ENCODE assay signal across 19 cellular contexts in genomic region chr5:179319123-179319522, GRCh38. TPM values are rescaled to one million over a fixed set of nuclear protein-coding genes. Genes with fewer than 3 reads are reported as not detected.
DNase-seq lines count a peak whose midpoint lies in the region; ATAC-seq and TF ChIP-seq lines count a peak whose summit lies in the region.
"Had no signal": no experiment of that assay in that cellular context is flagged by ENCODE, and none has a peak within 500 bp of the region (broad histone marks: within the 10 kb centered on the region; RNA-seq: fewer than 3 reads in every experiment).

No MANE protein-coding gene starts in this region.

- H2BK5ac ChIP-seq in IMR-90 (ENCODE audit: low read depth, low read length, poor library complexity, severe bottlenecking): no peak overlapping the region

- CTCF ChIA-PET in IMR-90 (lab: Yijun Ruan, JAX): no interaction called here

- 0 out of 2 replicates have a peak overlapping the region, but pooled peaks have one; percentile 0 for H2AK5ac ChIP-seq in IMR-90 (ENCODE audit: low read depth, low read length)

- peak overlapping the region; percentile 15 for H2AK9ac ChIP-seq in IMR-90 (replicated peaks; ENCODE audit: low read depth, low read length, poor library complexity)

- H3K79me1 ChIP-seq in IMR-90 (ENCODE audit: low read depth in 1 of 2, low read length in 2 of 2): peaks cover 22 to 92% of the 10 kb centered on the region in 2 experiments

- H2BK15ac ChIP-seq in IMR-90 (ENCODE audit: low read depth, low read length): no peak overlapping the region

- intact Hi-C loops in IMR-90 (cut with micrococcal nuclease): no loop called here

- no peak overlapping the region for H4K91ac ChIP-seq in IMR-90 (ENCODE audit: insufficient read depth, low read depth, low read length)

- no peak overlapping the region for H3K4me3 ChIP-seq in BLaER1 treated with 17β-estradiol and CSF1 and Interleukin-3, amounts not matched to agents 10 nM and 100 nM
- H3K4me3 ChIP-seq in IMR-90 (ENCODE audit: insufficient read depth, low read depth, low read length) (no peak overlapping the region), osteoblast (ENCODE audit: insufficient read depth, low read length) (no peak overlapping the region)
- H3K4me3 ChIP-seq: SJCRH30 had no signal

- WGBS in IMR-90 (ENCODE audit: extremely low coverage in 2 of 2, insufficient read length in 1 of 2), 2 experiments: 95% methylated on average over 6 of the region's 8 CpGs; no CpG with 5 or more reads in 1 of the 2 experiments

- ATAC-seq in IMR-90 (ENCODE audit: low read depth): no peak
- no peak for ATAC-seq in HG02588 (IDR thresholded peaks at IDR 0.05; ENCODE audit: unreplicated experiment)

- H3K4me3 Mint-ChIP-seq in glutamatergic neuron (ENCODE audit: unreplicated experiment) (peak overlapping the region; percentile 80), immature natural killer cell (no peak overlapping the region)
- H3K4me3 Mint-ChIP-seq: IgD-negative memory B cell had no signal

- no peak overlapping the region for H3K56ac ChIP-seq in IMR-90 (ENCODE audit: extremely low read depth, insufficient read depth, low read length)

- H2BK120ac ChIP-seq in IMR-90 (ENCODE audit: low read depth, low read length): no peak overlapping the region

- DNase-seq in IMR-90: no peak
- DNase-seq in glutamatergic neuron: peak; percentile 10
- DNase-seq in osteoblast (ENCODE audit: insufficient read length, low spot score, missing footprints): peak; percentile 13
- DNase-seq in immature natural killer cell: no peak
- no peak for DNase-seq in stimulated activated CD4-positive, alpha-beta T cell treated with anti-CD3 and anti-CD28 coated beads, Interleukin-1b, Interleukin-23, amount 100 ng/mL, for 48 hours
- DNase-seq in nucleus accumbens (lab: John Stamatoyannopoulos, UW): no peak
- DNase-seq: COR-L47, GF-D8, NCI-H1105 treated with DMSO at 0.1 percent for 48 hours, NCI-H1694 treated with DMSO at 0.1 percent for 48 hours, NCI-H2107, NCI-H446, NCI-H69, OCI-M1, RPMI8226, SJCRH30 had no signal

- H3K4me1 ChIP-seq in BLaER1 treated with 17β-estradiol and CSF1 and Interleukin-3, amounts not matched to agents 10 nM and 100 nM: peaks cover 6 to 37% (median 29%) of the 10 kb centered on the region in 10 experiments
- H3K4me1 ChIP-seq in IMR-90 (ENCODE audit: control insufficient read depth, insufficient read depth, low read length) (peaks cover 21% of the 10 kb centered on the region), osteoblast (ENCODE audit: insufficient read depth, low read length) (peaks cover 56% of the 10 kb centered on the region)
- H3K4me1 ChIP-seq: SJCRH30 had no signal

- no peak overlapping the region for H4K5ac ChIP-seq in IMR-90 (ENCODE audit: low read depth, low read length)

- TF ChIP-seq RAD21 in IMR-90 (IDR thresholded peaks at IDR 0.05; ENCODE audit: low read length): no peak

- H3K9me3 ChIP-seq in BLaER1 treated with 17β-estradiol and CSF1 and Interleukin-3, amounts not matched to agents 10 nM and 100 nM (replicated peaks in 1 of 11): peaks cover 0 to 6% (median 0%) of the 10 kb centered on the region in 11 experiments; a peak in 3 of 22 replicates
- H3K9me3 ChIP-seq in IMR-90 (ENCODE audit: control insufficient read depth, insufficient read depth, low read length) (no peaks in the 10 kb centered on the region; the same call in 1 of the 2 replicates), osteoblast (ENCODE audit: low read depth, low read length) (no peaks in the 10 kb centered on the region)
- H3K9me3 ChIP-seq: SJCRH30 had no signal

- H2BK20ac ChIP-seq in IMR-90 (ENCODE audit: low read depth, low read length): no peak overlapping the region

- POLR2A ChIA-PET in IMR-90 (lab: Charles Lee; ENCODE audit: unreplicated experiment): no interaction called here

- H3K9ac ChIP-seq in BLaER1 treated with 17β-estradiol and CSF1 and Interleukin-3, amounts not matched to agents 10 nM and 100 nM: no peak overlapping the region
- no peak overlapping the region for H3K9ac ChIP-seq in IMR-90 (ENCODE audit: low read depth, low read length)

- H3K4ac ChIP-seq in IMR-90 (ENCODE audit: low read depth, low read length): no peak overlapping the region; the same call in 1 of the 2 replicates

- peaks cover 0 to 38% (median 0%) of the 10 kb centered on the region in 11 experiments; a peak in 5 of 22 replicates for H4K20me1 ChIP-seq in BLaER1 treated with 17β-estradiol and CSF1 and Interleukin-3, amounts not matched to agents 10 nM and 100 nM
- H4K20me1 ChIP-seq in IMR-90 (ENCODE audit: insufficient read depth, low read length) (peaks cover 22% of the 10 kb centered on the region), osteoblast (ENCODE audit: insufficient read depth, low read length) (peaks cover 16% of the 10 kb centered on the region)

- H3K9me1 ChIP-seq in IMR-90 (ENCODE audit: insufficient read depth, low read length): peaks cover 39% of the 10 kb centered on the region

- H3K14ac ChIP-seq in IMR-90 (replicated peaks; ENCODE audit: low read depth, low read length): no peak overlapping the region; the same call in 1 of the 2 replicates

- H3K79me2 ChIP-seq in osteoblast (ENCODE audit: insufficient read depth, low read length): peaks cover 99% of the 10 kb centered on the region

- no peaks in the 10 kb centered on the region for H3K36me3 ChIP-seq in BLaER1 treated with 17β-estradiol and CSF1 and Interleukin-3, amounts not matched to agents 10 nM and 100 nM
- H3K36me3 ChIP-seq in IMR-90 (ENCODE audit: control insufficient read depth, insufficient read depth, low read length) (no peaks in the 10 kb centered on the region; the same call in 1 of the 2 replicates), osteoblast (ENCODE audit: insufficient read depth, low read length) (peaks cover 12% of the 10 kb centered on the region)
- H3K36me3 ChIP-seq: SJCRH30 had no signal

- H3K4me2 ChIP-seq in BLaER1 treated with 17β-estradiol and CSF1 and Interleukin-3, amounts not matched to agents 10 nM and 100 nM: peak overlapping the region in 6 of 11 experiments; percentile 12 to 54 (median 40); a peak in 8 of 22 replicates
- H3K4me2 ChIP-seq in IMR-90 (ENCODE audit: low read depth, low read length) (no peak overlapping the region), osteoblast (ENCODE audit: insufficient read depth, low read length) (peak overlapping the region; percentile 35)

- TF ChIP-seq CTCF in IMR-90 (conservative IDR thresholded peaks at IDR 0.05; ENCODE audit: low read depth, low read length) (no peak), glutamatergic neuron (IDR thresholded peaks at IDR 0.05; ENCODE audit: partially characterized antibody, unreplicated experiment) (no peak), osteoblast (IDR thresholded peaks at IDR 0.05; ENCODE audit: extremely low read depth, low read depth, low read length) (no peak)

- no peak overlapping the region for H3K18ac ChIP-seq in IMR-90 (ENCODE audit: low read depth, low read length)

- peak overlapping the region; percentile 23 for H3K23ac ChIP-seq in IMR-90 (ENCODE audit: low read depth, low read length)

- dilution Hi-C loops in IMR-90 (cut with HindIII; ENCODE audit: low sequenced_read_pairs, unreplicated experiment): no loop called here

- no peak overlapping the region for H4K8ac ChIP-seq in IMR-90 (ENCODE audit: low read depth in 2 of 2, low read length in 2 of 2)

- H2AFZ ChIP-seq in IMR-90 (replicated peaks; ENCODE audit: low read length, poor library complexity): no peak overlapping the region
- no peak overlapping the region for H2AFZ ChIP-seq in osteoblast (ENCODE audit: low read length)

- H3K4me1 Mint-ChIP-seq in glutamatergic neuron (ENCODE audit: low read depth, unreplicated experiment): peaks cover 52% of the 10 kb centered on the region
- peaks cover 0 to 4% of the 10 kb centered on the region in 2 donors for H3K4me1 Mint-ChIP-seq in immature natural killer cell
- H3K4me1 Mint-ChIP-seq: IgD-negative memory B cell had no signal

- no peak for TF ChIP-seq POLR2A in IMR-90 (IDR thresholded peaks at IDR 0.05; ENCODE audit: low read depth, low read length)

- H3K36me3 Mint-ChIP-seq in glutamatergic neuron (ENCODE audit: unreplicated experiment): peaks cover 8% of the 10 kb centered on the region
- no peaks in the 10 kb centered on the region for H3K36me3 Mint-ChIP-seq in immature natural killer cell

- H3K27ac ChIP-seq in BLaER1 treated with 17β-estradiol and CSF1 and Interleukin-3, amounts not matched to agents 10 nM and 100 nM: no peak overlapping the region
- H3K27ac ChIP-seq in IMR-90 (ENCODE audit: insufficient read depth, low read length): no peak overlapping the region
- peak overlapping the region; percentile 91 for H3K27ac ChIP-seq in osteoblast (ENCODE audit: low read depth, low read length)
- H3K27ac ChIP-seq: SJCRH30 had no signal

- H3K27me3 Mint-ChIP-seq in glutamatergic neuron (ENCODE audit: unreplicated experiment): peaks cover 19% of the 10 kb centered on the region
- H3K27me3 Mint-ChIP-seq in immature natural killer cell (ENCODE audit: low read depth in 3 of 3): peaks cover 1 to 3% (median 3%) of the 10 kb centered on the region in 3 donors

- H3K9me3 Mint-ChIP-seq in glutamatergic neuron (ENCODE audit: unreplicated experiment) (peaks cover 22% of the 10 kb centered on the region), immature natural killer cell (peaks cover 0 to 4% (median 0%) of the 10 kb centered on the region in 6 donors)

- peak overlapping the region; percentile 95 for H3K27ac Mint-ChIP-seq in glutamatergic neuron (ENCODE audit: unreplicated experiment)
- no peak overlapping the region for H3K27ac Mint-ChIP-seq in immature natural killer cell
- H3K27ac Mint-ChIP-seq: IgD-negative memory B cell had no signal

- no TSS peak for BruUV-seq in IMR-90 (replicated peaks; lab: Mats Ljungman, UMichigan)

- in situ Hi-C loops in IMR-90 (cut with MboI; ENCODE audit: low sequenced_read_pairs): no loop called here

- peaks cover 0 to 6% (median 0%) of the 10 kb centered on the region in 11 experiments; a peak in 2 of 22 replicates for H3K27me3 ChIP-seq in BLaER1 treated with 17β-estradiol and CSF1 and Interleukin-3, amounts not matched to agents 10 nM and 100 nM
- H3K27me3 ChIP-seq in IMR-90 (ENCODE audit: control insufficient read depth, insufficient read depth, low read length): no peaks in the 10 kb centered on the region
- no peaks in the 10 kb centered on the region for H3K27me3 ChIP-seq in osteoblast (ENCODE audit: insufficient read depth, low read length)
- H3K27me3 ChIP-seq: SJCRH30 had no signal

RNA-seq across cellular contexts. Expression of gene ADAMTS2, which starts 26.1 kb away (rescaled TPM):
- total RNA-seq in IMR-90 (2012; rRNA removed): 18.3 and 19.0 TPM in 2 replicates
- polyA plus RNA-seq in IMR-90 (2012; rRNA removed): 58.8 and 68.2 TPM in 2 replicates
- polyA plus RNA-seq in IMR-90 (2012; cell fraction: cytosol; rRNA removed): 45.1 and 77.2 TPM in 2 replicates
- polyA plus RNA-seq in IMR-90 (2012; cell fraction: nucleus; rRNA removed; ENCODE audit: low replicate concordance): 77.0 and 118 TPM in 2 replicates
- total RNA-seq in glutamatergic neuron (ENCODE audit: unreplicated experiment): 23.5 TPM
- 144 and 203 TPM in 2 replicates for total RNA-seq in osteoblast
- under 1 TPM in 1 of 3 donors, not detected in 2; 0.03 TPM for polyA plus RNA-seq in immature natural killer cell
- total RNA-seq: SJCRH30 had no signal
- polyA plus RNA-seq: IgD-negative memory B cell had no signal

Comparison
In these comparisons a context has a peak if more than half of its experiments do, and no peak if none do; other contexts are left out.
1. DNase-seq: peak in glutamatergic neuron (single experiment) and osteoblast (single experiment); none in IMR-90 (single experiment), immature natural killer cell (0 of 3), stimulated activated CD4-positive, alpha-beta T cell treated with anti-CD3 and anti-CD28 coated beads, Interleukin-1b, Interleukin-23, amount 100 ng/mL, for 48 hours (single experiment) and nucleus accumbens (0 of 56).